Comparison of ENCODE assay signal across 8 cellular contexts in the genomic region with DNA sequence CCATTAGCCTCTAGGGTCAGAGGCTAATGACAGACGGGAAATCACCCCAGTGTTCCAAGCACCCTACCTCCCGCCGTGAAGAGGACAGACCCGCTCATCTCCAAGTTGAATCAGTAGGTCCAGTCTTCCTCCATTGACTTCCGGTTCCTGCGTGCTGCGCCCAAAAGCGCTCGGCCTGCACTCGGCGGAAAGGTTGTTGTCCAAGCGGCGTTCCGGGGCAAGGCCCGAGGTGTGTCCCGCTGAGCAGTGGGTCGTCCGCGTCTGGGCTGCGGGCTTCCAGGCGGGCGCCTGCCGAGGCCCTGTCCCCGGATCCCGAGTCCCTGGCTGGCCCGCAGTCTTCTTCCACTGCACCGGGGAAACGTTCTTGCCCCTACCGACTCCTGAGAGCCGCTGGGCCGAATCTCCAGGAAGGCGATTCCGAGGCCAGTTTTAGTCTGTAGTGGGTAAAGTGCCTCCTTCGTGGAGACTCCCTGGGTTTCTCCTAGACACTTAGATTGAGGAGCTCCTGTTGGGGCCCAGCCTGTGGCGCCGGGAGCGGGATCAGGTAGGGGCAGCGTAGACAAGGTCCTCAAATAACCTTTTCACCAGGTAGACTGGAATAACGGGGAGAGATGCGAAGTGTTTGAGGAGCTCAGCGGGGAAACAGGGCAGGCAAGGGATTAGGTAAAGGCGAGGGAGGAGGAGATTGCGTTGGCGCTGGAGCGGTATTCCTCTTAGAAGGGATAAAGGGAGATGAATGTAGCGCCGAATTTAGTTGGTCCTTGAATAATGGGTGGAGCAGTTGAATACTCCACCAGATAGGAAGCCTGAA. TPM values are rescaled to one million over a fixed set of nuclear protein-coding genes. Genes with fewer than 3 reads are reported as not detected.
DNase-seq lines count a peak whose midpoint lies in the region; ATAC-seq lines count a peak whose summit lies in the region.

A gene with protein sequence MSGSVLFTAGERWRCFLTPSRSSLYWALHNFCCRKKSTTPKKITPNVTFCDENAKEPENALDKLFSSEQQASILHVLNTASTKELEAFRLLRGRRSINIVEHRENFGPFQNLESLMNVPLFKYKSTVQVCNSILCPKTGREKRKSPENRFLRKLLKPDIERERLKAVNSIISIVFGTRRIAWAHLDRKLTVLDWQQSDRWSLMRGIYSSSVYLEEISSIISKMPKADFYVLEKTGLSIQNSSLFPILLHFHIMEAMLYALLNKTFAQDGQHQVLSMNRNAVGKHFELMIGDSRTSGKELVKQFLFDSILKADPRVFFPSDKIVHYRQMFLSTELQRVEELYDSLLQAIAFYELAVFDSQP (minus strand): TSS at position 138 of the 811 bp plus-strand sequence. CDS start 40 bp downstream, at position 98.

- peak within 1 kb of the TSS; percentile 58 for H3K27ac ChIP-seq in caudate nucleus (ENCODE audit: low read depth, low read length)

- peak within 1 kb of the TSS; percentile 88 to 98 (median 95) for H3K27ac Mint-ChIP-seq in immature natural killer cell

- DNase-seq in ACHN (peak; percentile 94), NCI-H2227 treated with DMSO at 0.1 percent for 48 hours (lab: John Stamatoyannopoulos, UW) (peak; percentile 85), caudate nucleus (lab: John Stamatoyannopoulos, UW) (peak in 60 of 61 donors; percentile 19 to 90 (median 78)), immature natural killer cell (peak; percentile 86 to 89 (median 89)), smooth muscle cell of the brain vasculature (ENCODE audit: low read depth, low spot score) (peak; percentile 82)
- peak; percentile 66 to 80 (median 75) for DNase-seq in activated CD4-positive, CD25-positive, alpha-beta regulatory T cell (lab: John Stamatoyannopoulos, UW)

- in situ Hi-C loops in ACHN (cut with HindIII; ENCODE audit: low pct_ligation_motif_present, low pct_unique_long_range_greater_than_20kb, low sequenced_read_pairs): no loop called here

- H3K27me3 Mint-ChIP-seq in immature natural killer cell (ENCODE audit: low read depth in 3 of 3): peaks cover 0 to 4% (median 2%) of the 10 kb centered on the region in 3 donors

- H3K36me3 Mint-ChIP-seq in immature natural killer cell: peaks cover 4 to 8% (median 7%) of the 10 kb centered on the region in 3 donors

- H3K4me1 Mint-ChIP-seq in immature natural killer cell: peaks cover 40 to 49% of the 10 kb centered on the region in 2 donors

- peak; percentile 66 for ATAC-seq in GM18870 (IDR thresholded peaks at IDR 0.05; ENCODE audit: unreplicated experiment)
- peak; percentile 82 for ATAC-seq in HG03135 (IDR thresholded peaks at IDR 0.05; ENCODE audit: unreplicated experiment)

- H3K9me3 Mint-ChIP-seq in immature natural killer cell: no peaks in the 10 kb centered on the region

- H3K4me3 Mint-ChIP-seq in immature natural killer cell: peak within 1 kb of the TSS; percentile 91 to 100 (median 94)

RNA-seq across cellular contexts. Expression of the gene that starts here (rescaled TPM):
- 10 to 100 TPM; 14.2 to 19.5 (median 14.9) TPM for polyA plus RNA-seq in immature natural killer cell

Comparison
In these comparisons a context has a peak if more than half of its experiments do, and no peak if none do; other contexts are left out.
1. Peak in every context shown above with its lines: DNase-seq, ATAC-seq and H3K27ac ChIP-seq.